ENCODE assay signal across 16 cellular contexts in the genomic region with DNA sequence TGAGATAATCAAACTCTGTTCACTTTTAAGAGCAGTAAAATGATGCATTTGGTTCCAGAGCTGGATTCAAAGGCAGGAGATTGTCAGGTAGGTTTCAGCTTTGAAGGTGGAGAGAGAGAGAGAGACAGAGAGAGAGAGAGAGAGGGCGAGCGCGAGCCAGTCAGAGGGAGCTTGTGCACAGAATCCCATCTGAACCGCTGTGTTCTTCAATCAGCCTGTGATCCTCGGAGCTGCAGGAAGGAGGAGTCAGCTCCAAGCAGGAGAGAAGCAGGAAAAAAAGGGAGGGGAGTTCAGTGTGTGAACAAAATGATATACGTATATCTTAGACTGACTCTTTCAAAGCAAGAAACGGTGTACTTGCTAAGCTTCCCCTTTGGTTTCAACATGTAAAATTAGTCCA. TPM values are rescaled to one million over a fixed set of nuclear protein-coding genes. Genes with fewer than 3 reads are reported as not detected.
DNase-seq lines count a peak whose midpoint lies in the region; ATAC-seq and TF ChIP-seq lines count a peak whose summit lies in the region.
"Had no signal": no experiment of that assay in that cellular context is flagged by ENCODE, and none has a peak within 500 bp of the region (broad histone marks: within the 10 kb centered on the region; RNA-seq: fewer than 3 reads in every experiment).

A gene with protein sequence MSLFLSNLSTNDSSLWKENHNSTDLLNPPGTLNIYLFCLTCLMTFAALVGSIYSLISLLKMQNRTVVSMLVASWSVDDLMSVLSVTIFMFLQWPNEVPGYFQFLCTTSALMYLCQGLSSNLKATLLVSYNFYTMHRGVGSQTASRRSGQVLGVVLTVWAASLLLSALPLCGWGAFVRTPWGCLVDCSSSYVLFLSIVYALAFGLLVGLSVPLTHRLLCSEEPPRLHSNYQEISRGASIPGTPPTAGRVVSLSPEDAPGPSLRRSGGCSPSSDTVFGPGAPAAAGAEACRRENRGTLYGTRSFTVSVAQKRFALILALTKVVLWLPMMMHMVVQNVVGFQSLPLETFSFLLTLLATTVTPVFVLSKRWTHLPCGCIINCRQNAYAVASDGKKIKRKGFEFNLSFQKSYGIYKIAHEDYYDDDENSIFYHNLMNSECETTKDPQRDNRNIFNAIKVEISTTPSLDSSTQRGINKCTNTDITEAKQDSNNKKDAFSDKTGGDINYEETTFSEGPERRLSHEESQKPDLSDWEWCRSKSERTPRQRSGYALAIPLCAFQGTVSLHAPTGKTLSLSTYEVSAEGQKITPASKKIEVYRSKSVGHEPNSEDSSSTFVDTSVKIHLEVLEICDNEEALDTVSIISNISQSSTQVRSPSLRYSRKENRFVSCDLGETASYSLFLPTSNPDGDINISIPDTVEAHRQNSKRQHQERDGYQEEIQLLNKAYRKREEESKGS (minus strand): TSS at position 177 of the 400 bp plus-strand sequence. CDS start 575 bp downstream, outside the sequence.

- no peaks in the 10 kb centered on the region for H3F3A ChIP-seq in GM23338 (replicated peaks; ENCODE audit: low read depth)

- H3K4me1 Mint-ChIP-seq in GM23338 = peaks cover 23% of the 10 kb centered on the region; the same call in 2 of the 3 replicates
- H3K4me1 Mint-ChIP-seq: activated CD4-positive, alpha-beta T cell treated with anti-CD3 and anti-CD28 coated beads, Interleukin-2, amount 10 ng/mL, durations not matched to agents 7 days and 5 days; activated naive CD4-positive, alpha-beta T cell treated with anti-CD3 and anti-CD28 coated beads, Interleukin-2, amount 50 U/mL, for 24 hours had no signal

- H3K27ac ChIP-seq in GM23338 (ENCODE audit: low read depth) = no peak within 1 kb of the TSS
- no peak within 1 kb of the TSS for H3K27ac ChIP-seq in Karpas-422 (ENCODE audit: low read length)
- H3K27ac ChIP-seq: sigmoid colon had no signal

- peak; percentile 8 to 54; a peak in 2 of 4 replicates for TF ChIP-seq CTCF in GM23338 (conservative IDR thresholded peaks at IDR 0.05; ENCODE audit: low read depth in 2 of 2)

- H3K9me2 ChIP-seq in GM23338 (ENCODE audit: insufficient read depth) = no peaks in the 10 kb centered on the region
- no peaks in the 10 kb centered on the region for H3K9me2 ChIP-seq in Karpas-422 (replicated peaks; ENCODE audit: insufficient read depth, low read length)

- H4K20me1 ChIP-seq in GM23338 (replicated peaks; ENCODE audit: insufficient read depth) = no peaks in the 10 kb centered on the region
- no peaks in the 10 kb centered on the region for H4K20me1 ChIP-seq in Karpas-422 (ENCODE audit: insufficient read depth, low read depth, low read length)

- no peaks in the 10 kb centered on the region for H3K36me3 Mint-ChIP-seq in GM23338 (ENCODE audit: low read depth)
- H3K36me3 Mint-ChIP-seq: activated naive CD4-positive, alpha-beta T cell treated with anti-CD3 and anti-CD28 coated beads, Interleukin-2, amount 50 U/mL, for 24 hours had no signal

- H3K4me1 ChIP-seq in GM23338 (ENCODE audit: insufficient read depth) = peaks cover 27% of the 10 kb centered on the region
- no peaks in the 10 kb centered on the region for H3K4me1 ChIP-seq in Karpas-422 (ENCODE audit: low read length)

- no peaks in the 10 kb centered on the region for H3K9me3 ChIP-seq in Karpas-422 (ENCODE audit: low read length)

- peak within 1 kb of the TSS; percentile 81 for H3K4me3 ChIP-seq in GM23338
- no peak within 1 kb of the TSS for H3K4me3 ChIP-seq in Karpas-422 (ENCODE audit: low read length)

- H3K27ac Mint-ChIP-seq in GM23338 = no peak within 1 kb of the TSS
- H3K27ac Mint-ChIP-seq: activated CD4-positive, alpha-beta T cell treated with anti-CD3 and anti-CD28 coated beads, Interleukin-2, amount 10 ng/mL, durations not matched to agents 7 days and 5 days; activated naive CD4-positive, alpha-beta T cell treated with anti-CD3 and anti-CD28 coated beads, Interleukin-2, amount 50 U/mL, for 24 hours; effector memory CD8-positive, alpha-beta T cell had no signal

- ATAC-seq in GM23338 (peak; percentile 50), esophagus mucosa (peak; percentile 45), GM21825 (IDR thresholded peaks at IDR 0.05; ENCODE audit: unreplicated experiment) (no peak)
- ATAC-seq: effector memory CD8-positive, alpha-beta T cell had no signal

- DNase-seq in GM23338 (ENCODE audit: low spot score) (peak; percentile 56), NCI-H524 treated with DMSO at 0.1 percent for 48 hours (lab: John Stamatoyannopoulos, UW) (peak; percentile 70), nucleus accumbens (lab: John Stamatoyannopoulos, UW) (peak in 37 of 56 donors; percentile 2 to 84 (median 40)), HuH-7.5 (ENCODE audit: low spot score) (no peak), Karpas-422 (no peak)
- no peak for DNase-seq in stimulated activated CD4-positive, alpha-beta T cell treated with anti-CD3 and anti-CD28 coated beads, Interleukin-15, amount 100 ng/mL, for 24 hours
- DNase-seq: activated CD4-positive, alpha-beta T cell treated with anti-CD3 and anti-CD28 coated beads, Interleukin-2, amount 10 ng/mL, durations not matched to agents 7 days and 5 days; DND-41; effector memory CD8-positive, alpha-beta T cell; NCI-H1048; SHP77 treated with DMSO at 0.1 percent for 48 hours; sigmoid colon; stimulated activated CD8-positive, alpha-beta memory T cell treated with anti-CD3 and anti-CD28 coated beads, Interleukin-4, amount 100 ng/mL, for 48 hours had no signal

- H3K36me3 ChIP-seq in GM23338 (ENCODE audit: insufficient read depth) = no peaks in the 10 kb centered on the region
- H3K36me3 ChIP-seq in Karpas-422 (ENCODE audit: insufficient read depth, low read length) = no peaks in the 10 kb centered on the region
- H3K36me3 ChIP-seq: sigmoid colon had no signal

- no peak within 1 kb of the TSS for H3K9ac ChIP-seq in Karpas-422 (ENCODE audit: low read length)

- peaks cover 30% of the 10 kb centered on the region for H3K27me3 Mint-ChIP-seq in GM23338 (ENCODE audit: insufficient read depth, low read depth, poor library complexity)

- H2AFZ ChIP-seq in GM23338 = peak within 1 kb of the TSS; percentile 98
- H2AFZ ChIP-seq in Karpas-422 (ENCODE audit: low read length) = no peak within 1 kb of the TSS

- H3K79me2 ChIP-seq in GM23338 (replicated peaks; ENCODE audit: insufficient read depth) (no peaks in the 10 kb centered on the region), Karpas-422 (ENCODE audit: low read length) (no peaks in the 10 kb centered on the region)

- H3K27me3 ChIP-seq in GM23338 (ENCODE audit: insufficient read depth) (peaks cover 33% of the 10 kb centered on the region), Karpas-422 (ENCODE audit: low read length) (no peaks in the 10 kb centered on the region)

- H3K9me3 Mint-ChIP-seq in GM23338 = no peaks in the 10 kb centered on the region
- H3K9me3 Mint-ChIP-seq: activated naive CD4-positive, alpha-beta T cell treated with anti-CD3 and anti-CD28 coated beads, Interleukin-2, amount 50 U/mL, for 24 hours had no signal

- H3K4me3 Mint-ChIP-seq in GM23338 = peak within 1 kb of the TSS; percentile 83
- H3K4me3 Mint-ChIP-seq: activated CD4-positive, alpha-beta T cell treated with anti-CD3 and anti-CD28 coated beads, Interleukin-2, amount 10 ng/mL, durations not matched to agents 7 days and 5 days; activated naive CD4-positive, alpha-beta T cell treated with anti-CD3 and anti-CD28 coated beads, Interleukin-2, amount 50 U/mL, for 24 hours; effector memory CD8-positive, alpha-beta T cell had no signal

- H3K4me2 ChIP-seq in GM23338 (peak within 1 kb of the TSS; percentile 97), Karpas-422 (ENCODE audit: low read depth, low read length, poor library complexity, severe bottlenecking) (no peak within 1 kb of the TSS)

TF ChIP-seq in GM23338, 12 proteins besides CTCF, POLR2A, EP300 and RAD21:
- no peak for TF ChIP-seq EZH2phosphoT487 (IDR thresholded peaks at IDR 0.05; ENCODE audit: unreplicated experiment)
- TF ChIP-seq CREB1 (CRISPR knock-in tag; IDR thresholded peaks at IDR 0.05; ENCODE audit: low read depth) = no peak
- TF ChIP-seq JUNB (IDR thresholded peaks at IDR 0.05; ENCODE audit: unreplicated experiment) = no peak
- TF ChIP-seq, protein P1, sequence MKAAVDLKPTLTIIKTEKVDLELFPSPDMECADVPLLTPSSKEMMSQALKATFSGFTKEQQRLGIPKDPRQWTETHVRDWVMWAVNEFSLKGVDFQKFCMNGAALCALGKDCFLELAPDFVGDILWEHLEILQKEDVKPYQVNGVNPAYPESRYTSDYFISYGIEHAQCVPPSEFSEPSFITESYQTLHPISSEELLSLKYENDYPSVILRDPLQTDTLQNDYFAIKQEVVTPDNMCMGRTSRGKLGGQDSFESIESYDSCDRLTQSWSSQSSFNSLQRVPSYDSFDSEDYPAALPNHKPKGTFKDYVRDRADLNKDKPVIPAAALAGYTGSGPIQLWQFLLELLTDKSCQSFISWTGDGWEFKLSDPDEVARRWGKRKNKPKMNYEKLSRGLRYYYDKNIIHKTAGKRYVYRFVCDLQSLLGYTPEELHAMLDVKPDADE (IDR thresholded peaks at IDR 0.05) = no peak
- TF ChIP-seq EZH2 (IDR thresholded peaks at IDR 0.05; ENCODE audit: low read depth, unreplicated experiment) = no peak
- no peak for TF ChIP-seq ZNF331 (CRISPR knock-in tag; IDR thresholded peaks at IDR 0.05; ENCODE audit: low read depth)
- no peak for TF ChIP-seq NANOG (IDR thresholded peaks at IDR 0.05; ENCODE audit: borderline replicate concordance)
- TF ChIP-seq STAT1 (IDR thresholded peaks at IDR 0.05; ENCODE audit: unreplicated experiment) = no peak
- TF ChIP-seq ZNF114 (CRISPR knock-in tag; IDR thresholded peaks at IDR 0.05) = no peak
- TF ChIP-seq POLR2AphosphoS5 (IDR thresholded peaks at IDR 0.05; ENCODE audit: low read depth) = no peak
TF ChIP-seq in GM23338: peak in this region for 0.

RNA-seq across cellular contexts. Expression of the gene that starts here (rescaled TPM):
- total RNA-seq in GM23338 (2014; rRNA removed; shearing (Covaris generic)) = 0.21 TPM in 1 of 2 replicates, not detected in the other
- 0.11 TPM in 1 of 2 replicates, not detected in the other for polyA plus RNA-seq in GM23338 (2016; fragmentation: Nextera tagmentation; extraction: Ambion mirVana)
- total RNA-seq in esophagus mucosa = not detected
- not detected in 2 replicates for total RNA-seq in Karpas-422 (2014; rRNA removed; shearing (Covaris generic); ENCODE audit: low replicate concordance)
- total RNA-seq: activated CD4-positive, alpha-beta T cell treated with anti-CD3 and anti-CD28 coated beads, Interleukin-2, amount 10 ng/mL, durations not matched to agents 7 days and 5 days; sigmoid colon had no signal
- polyA plus RNA-seq: sigmoid colon had no signal

Comparison
In these comparisons a context has a peak if more than half of its experiments do, and no peak if none do; other contexts are left out.
1. Peak in DNase-seq, ATAC-seq, H3K4me3 ChIP-seq and H3K4me2 ChIP-seq in GM23338; RNA of the gene not detected or under 1 TPM.
2. Peak in ATAC-seq in esophagus mucosa; RNA of the gene not detected or under 1 TPM.
3. DNase-seq: peak in NCI-H524 treated with DMSO at 0.1 percent for 48 hours (single experiment) and nucleus accumbens (37 of 56); none in HuH-7.5 (single experiment), Karpas-422 (single experiment) and stimulated activated CD4-positive, alpha-beta T cell treated with anti-CD3 and anti-CD28 coated beads, Interleukin-15, amount 100 ng/mL, for 24 hours (single experiment).